Comparison of ENCODE assay signal across 16 cellular contexts in the genomic region with DNA sequence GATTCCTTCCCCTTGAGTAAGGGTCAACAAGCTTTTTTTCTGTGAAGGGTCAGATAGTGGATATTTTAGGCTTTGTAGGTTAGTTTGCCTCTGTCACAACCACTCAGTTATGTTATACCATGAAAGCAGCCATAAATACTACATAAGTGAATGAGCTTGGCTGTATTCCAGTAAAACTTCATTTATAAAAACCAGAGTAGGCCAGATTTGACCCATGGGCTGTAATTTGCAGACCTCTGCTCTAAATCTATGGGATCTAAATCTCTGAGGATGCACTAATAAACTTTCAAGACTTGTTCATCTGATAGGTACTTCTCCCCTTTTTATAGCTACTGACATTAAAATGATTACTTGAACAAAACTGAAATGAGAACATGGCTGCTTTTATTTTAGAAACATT.
"Had no signal": no experiment of that assay in that cellular context is flagged by ENCODE, and none has a peak within 500 bp of the region (broad histone marks: within the 10 kb centered on the region; RNA-seq: fewer than 3 reads in every experiment).

No MANE protein-coding gene starts in this region.

- H3K27me3 Mint-ChIP-seq: activated CD4-positive, alpha-beta T cell treated with anti-CD3 and anti-CD28 coated beads for 36 hours; naive thymus-derived CD4-positive, alpha-beta T cell had no signal

- ATAC-seq: activated CD4-positive, alpha-beta T cell treated with anti-CD3 and anti-CD28 coated beads for 36 hours; esophagus mucosa; gastroesophageal sphincter; heart left ventricle; left lobe of liver; naive thymus-derived CD4-positive, alpha-beta T cell had no signal

- H3K4me3 Mint-ChIP-seq: activated CD4-positive, alpha-beta T cell treated with anti-CD3 and anti-CD28 coated beads for 36 hours; activated naive CD4-positive, alpha-beta T cell treated with anti-CD3 and anti-CD28 coated beads for 36 hours; naive thymus-derived CD4-positive, alpha-beta T cell had no signal

- DNase-seq: activated CD4-positive, alpha-beta T cell treated with anti-CD3 and anti-CD28 coated beads for 36 hours; activated CD4-positive, alpha-beta T cell treated with anti-CD3 and anti-CD28 coated beads, Interleukin-2, amount 50 U/mL, for 48 hours; activated naive CD4-positive, alpha-beta T cell treated with anti-CD3 and anti-CD28 coated beads for 36 hours; activated T-cell treated with anti-CD3 and anti-CD28 coated beads for 4 hours; heart left ventricle; kidney; naive thymus-derived CD4-positive, alpha-beta T cell; stimulated activated CD4-positive, alpha-beta T cell treated with anti-CD3 and anti-CD28 coated beads, Interleukin-12 subunit alpha, Interleukin-12 subunit beta, amount 100 ng/mL, for 4 hours; stimulated activated CD4-positive, alpha-beta T cell treated with anti-CD3 and anti-CD28 coated beads, Interleukin-1b, Interleukin-23, amount 100 ng/mL, for 48 hours; stimulated activated CD8-positive, alpha-beta memory T cell treated with anti-CD3 and anti-CD28 coated beads, Interleukin-4, amount 100 ng/mL, for 48 hours; stimulated activated naive CD4-positive, alpha-beta T cell; T-helper 2 cell had no signal

- H3K27ac Mint-ChIP-seq: activated CD4-positive, alpha-beta T cell treated with anti-CD3 and anti-CD28 coated beads for 36 hours; activated naive CD4-positive, alpha-beta T cell treated with anti-CD3 and anti-CD28 coated beads for 36 hours; activated T-helper 2 cell treated with anti-CD3 and anti-CD28 coated beads, Interferon-gamma antibody, Interleukin-2, Interleukin-4, amounts not matched to agents 10 μg/mL and 5 μg/mL and 100 μg/mL, durations not matched to agents 14 hours and 24 hours and 36 hours had no signal
